Comparison of ENCODE assay signal across 32 cellular contexts in the genomic region with DNA sequence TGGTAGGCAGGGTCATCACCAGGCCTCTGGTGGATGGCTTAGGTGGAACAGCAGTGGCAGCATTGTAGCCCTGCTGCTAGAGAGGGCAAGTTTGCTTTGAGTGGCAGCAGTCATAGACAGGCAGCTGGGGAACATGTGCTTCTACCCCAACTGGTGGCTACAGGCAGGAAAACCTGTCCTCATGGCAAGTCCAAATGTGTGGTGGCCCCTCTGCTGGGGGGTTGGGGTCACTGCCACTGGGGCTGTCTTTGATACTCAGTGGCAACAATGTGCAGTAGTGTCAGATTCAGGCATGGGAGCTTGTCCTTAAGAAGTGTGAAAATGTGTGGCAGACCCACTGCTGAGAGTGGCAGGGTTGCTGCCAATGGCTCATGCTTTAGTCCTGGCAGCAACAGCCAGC.
"Had no signal": no experiment of that assay in that cellular context is flagged by ENCODE, and none has a peak within 500 bp of the region (broad histone marks: within the 10 kb centered on the region; RNA-seq: fewer than 3 reads in every experiment).

No MANE protein-coding gene starts in this region.

- H3K27me3 ChIP-seq: brain microvascular endothelial cell, dorsolateral prefrontal cortex, esophagus muscularis mucosa, gastroesophageal sphincter had no signal

- H3K27me3 Mint-ChIP-seq: activated CD4-positive, alpha-beta T cell treated with anti-CD3 and anti-CD28 coated beads for 36 hours; activated CD8-positive, alpha-beta T cell treated with anti-CD3 and anti-CD28 coated beads for 36 hours; activated naive CD8-positive, alpha-beta T cell; activated T-helper 17 cell treated with anti-CD3 and anti-CD28 coated beads, Interleukin-2, amount 50 U/mL, for 72 hours; central memory CD8-positive, alpha-beta T cell; dendritic cell treated with granulocyte-macrophage colony-stimulating factor and Interleukin-4, amounts not matched to agents 40 ng/mL and 50 ng/mL, for 4 days; T-helper 17 cell had no signal

- H3K4me1 Mint-ChIP-seq: activated CD4-positive, alpha-beta T cell treated with anti-CD3 and anti-CD28 coated beads for 36 hours; activated T-helper 17 cell treated with anti-CD3 and anti-CD28 coated beads, Interleukin-2, amount 50 U/mL, for 72 hours; central memory CD8-positive, alpha-beta T cell; T-helper 17 cell had no signal

- H3K36me3 Mint-ChIP-seq: activated naive CD8-positive, alpha-beta T cell had no signal

- H3K36me3 ChIP-seq: brain microvascular endothelial cell, esophagus muscularis mucosa, gastroesophageal sphincter, WERI-Rb-1 had no signal

- H3K4me3 ChIP-seq: coronary artery, dorsolateral prefrontal cortex, esophagus muscularis mucosa, gastroesophageal sphincter had no signal

- H3K27ac Mint-ChIP-seq: activated CD4-positive, alpha-beta T cell treated with anti-CD3 and anti-CD28 coated beads for 36 hours; activated CD8-positive, alpha-beta T cell treated with anti-CD3 and anti-CD28 coated beads for 36 hours; activated naive CD8-positive, alpha-beta T cell; activated T-helper 17 cell treated with anti-CD3 and anti-CD28 coated beads, Interleukin-2, amount 50 U/mL, for 72 hours; dendritic cell treated with granulocyte-macrophage colony-stimulating factor and Interleukin-4, amounts not matched to agents 40 ng/mL and 50 ng/mL, for 4 days; T-helper 17 cell; T-helper 2 cell treated with Interferon-gamma antibody and Interleukin-4, amounts not matched to agents 5 μg/mL and 100 μg/mL, for 36 hours had no signal

- H3K4me1 ChIP-seq: esophagus muscularis mucosa, gastroesophageal sphincter had no signal

- DNase-seq: activated CD4-positive, alpha-beta T cell treated with anti-CD3 and anti-CD28 coated beads for 36 hours; activated CD4-positive, alpha-beta T cell treated with anti-CD3 and anti-CD28 coated beads, Interleukin-2, amount 50 U/mL, for 1 hour; activated CD4-positive, alpha-beta T cell treated with anti-CD3 and anti-CD28 coated beads, Interleukin-2, amount 50 U/mL, for 48 hours; activated CD4-positive, CD25-positive, alpha-beta regulatory T cell; activated CD4-positive, CD25-positive, alpha-beta regulatory T cell treated with anti-CD3 and anti-CD28 coated beads, Interleukin-2, amount 50 U/mL, for 72 hours; activated CD8-positive, alpha-beta memory T cell treated with anti-CD3 and anti-CD28 coated beads for 24 hours; activated CD8-positive, alpha-beta T cell treated with anti-CD3 and anti-CD28 coated beads for 36 hours; activated effector memory CD4-positive, alpha-beta T cell treated with Interleukin-2 at 50 U/mL for 16 hours; activated gamma-delta T cell treated with Interleukin-2 at 50 U/mL for 16 hours; activated naive CD4-positive, alpha-beta T cell treated with anti-CD3 and anti-CD28 coated beads, Interleukin-2, amount 50 U/mL, for 16 hours; activated naive CD4-positive, alpha-beta T cell treated with Interleukin-2 at 50 U/mL for 16 hours; activated T-cell treated with anti-CD3 and anti-CD28 coated beads, Interleukin-2, amount 50 U/mL, for 4 hours; amniotic stem cell; anterior cingulate cortex; brain microvascular endothelial cell; dorsolateral prefrontal cortex; effector memory CD4-positive, alpha-beta T cell; erythroblast; foreskin melanocyte; head of caudate nucleus; T-helper 1 cell; T-helper 17 cell; T1000; WERI-Rb-1 had no signal

- H3K4me3 Mint-ChIP-seq: activated CD4-positive, alpha-beta T cell treated with anti-CD3 and anti-CD28 coated beads for 36 hours; activated CD8-positive, alpha-beta T cell treated with anti-CD3 and anti-CD28 coated beads for 36 hours; activated naive CD8-positive, alpha-beta T cell; activated T-cell treated with anti-CD3 and anti-CD28 coated beads, Interleukin-2, amount 50 U/mL, for 4 hours; activated T-helper 17 cell treated with anti-CD3 and anti-CD28 coated beads, Interleukin-2, amount 50 U/mL, for 72 hours; central memory CD8-positive, alpha-beta T cell; dendritic cell treated with granulocyte-macrophage colony-stimulating factor and Interleukin-4, amounts not matched to agents 40 ng/mL and 50 ng/mL, for 4 days; T-helper 17 cell; T-helper 2 cell treated with Interferon-gamma antibody and Interleukin-4, amounts not matched to agents 5 μg/mL and 100 μg/mL, for 36 hours had no signal

- H3K27ac ChIP-seq: brain microvascular endothelial cell, coronary artery, esophagus muscularis mucosa, gastroesophageal sphincter, WERI-Rb-1 had no signal

- ATAC-seq: activated CD4-positive, alpha-beta T cell treated with anti-CD3 and anti-CD28 coated beads for 36 hours; activated CD8-positive, alpha-beta T cell treated with anti-CD3 and anti-CD28 coated beads for 36 hours; activated T-cell treated with anti-CD3 and anti-CD28 coated beads, Interleukin-2, amount 50 U/mL, for 4 hours; activated T-helper 17 cell treated with anti-CD3 and anti-CD28 coated beads, Interleukin-2, amount 50 U/mL, for 72 hours; gastroesophageal sphincter; T-helper 17 cell had no signal
